Comparison of ENCODE assay signal across 9 cellular contexts in the genomic region with DNA sequence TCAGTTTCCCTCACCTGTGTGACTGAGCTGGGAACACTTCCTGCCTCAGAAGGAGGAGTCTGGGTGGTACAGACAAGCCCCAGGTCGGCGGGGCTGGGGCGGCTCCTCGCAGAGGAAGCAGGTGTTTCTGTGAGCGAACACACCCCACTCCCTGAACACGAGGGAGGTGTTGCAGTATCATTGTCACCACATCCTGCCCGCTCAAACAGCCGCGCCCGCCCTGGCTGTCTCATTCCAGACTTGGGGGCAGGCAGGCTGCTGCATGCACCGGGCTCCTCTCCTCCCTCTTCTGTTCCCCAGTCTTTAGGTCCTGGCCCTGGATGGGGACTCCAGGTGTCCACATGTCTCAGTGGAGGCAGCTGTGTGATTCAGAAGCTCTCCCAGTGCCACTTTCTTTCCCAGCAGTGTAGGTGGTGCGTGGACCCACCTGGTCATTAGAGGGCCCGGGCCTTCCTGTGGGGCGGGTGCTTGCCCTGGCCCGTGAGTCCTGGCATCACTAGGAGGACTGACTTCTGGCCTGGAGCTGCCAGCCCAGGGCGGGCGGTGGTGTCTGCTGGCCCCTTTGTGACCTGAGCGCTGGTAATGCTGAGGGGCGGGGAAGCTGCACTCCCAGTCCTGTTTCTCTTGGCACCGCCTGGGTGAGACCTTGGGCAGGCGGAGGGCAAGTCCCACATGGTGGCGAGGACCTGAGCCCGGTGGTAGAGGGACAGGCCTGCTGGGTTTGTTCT. TPM values are rescaled to one million over a fixed set of nuclear protein-coding genes. Genes with fewer than 3 reads are reported as not detected.
A peak's percentile ranks its signal among the peaks of the same experiment; 100 is the strongest.
DNase-seq lines count a peak whose midpoint lies in the region; ATAC-seq and TF ChIP-seq lines count a peak whose summit lies in the region.
"Had no signal": no experiment of that assay in that cellular context is flagged by ENCODE, and none has a peak within 500 bp of the region (broad histone marks: within the 10 kb centered on the region; RNA-seq: fewer than 3 reads in every experiment).

No MANE protein-coding gene starts in this region.

- no peaks in the 10 kb centered on the region for H3K36me3 ChIP-seq in SU-DHL-6 (ENCODE audit: low read length)
- H3K36me3 ChIP-seq in thoracic aorta: peaks cover 18% of the 10 kb centered on the region

- DNase-seq in activated naive CD4-positive, alpha-beta T cell treated with anti-CD3 and anti-CD28 coated beads, Interleukin-2, amount 50 U/mL, for 72 hours (ENCODE audit: low spot score in 2 of 2): peak; percentile 83
- peak; percentile 60 for DNase-seq in myocyte (ENCODE audit: low read depth)
- DNase-seq in thoracic aorta (ENCODE audit: low spot score): no peak
- no peak for DNase-seq in NCI-H82 (lab: John Stamatoyannopoulos, UW)
- no peak for DNase-seq in medulla oblongata (ENCODE audit: extremely low spot score)

- peak overlapping the region; percentile 39 for H3K4me2 ChIP-seq in SU-DHL-6 (ENCODE audit: low read depth, low read length, poor library complexity, severe bottlenecking)

- H4K20me1 ChIP-seq in SU-DHL-6 (ENCODE audit: low read depth, low read length): no peaks in the 10 kb centered on the region

- no peak for TF ChIP-seq CTCF in SU-DHL-6 (IDR thresholded peaks at IDR 0.05; ENCODE audit: insufficient read depth, low read length, poor library complexity, severe bottlenecking)
- TF ChIP-seq CTCF in thoracic aorta (IDR thresholded peaks at IDR 0.05): no peak

- peaks cover 13% of the 10 kb centered on the region; the same call in 1 of the 2 replicates for H3K79me2 ChIP-seq in SU-DHL-6 (ENCODE audit: insufficient read depth, low read length)

- no peaks in the 10 kb centered on the region for H3K9me3 Mint-ChIP-seq in activated naive CD4-positive, alpha-beta T cell treated with anti-CD3 and anti-CD28 coated beads, Interleukin-2, amount 50 U/mL, for 72 hours

- H3K4me1 ChIP-seq in thoracic aorta (ENCODE audit: control insufficient read depth in 1 of 2, low read depth in 2 of 2): peaks cover 24 to 65% of the 10 kb centered on the region in 2 donors

- H3F3A ChIP-seq in SU-DHL-6 (ENCODE audit: insufficient read depth): no peaks in the 10 kb centered on the region

- no peaks in the 10 kb centered on the region for H3K9me2 ChIP-seq in SU-DHL-6 (replicated peaks; ENCODE audit: insufficient read depth, low read length)

- H3K4me3 ChIP-seq in SU-DHL-6 (ENCODE audit: insufficient read depth, low read length, poor library complexity, severe bottlenecking) (no peak overlapping the region), thoracic aorta (peak overlapping the region; percentile 33)
- H3K4me3 ChIP-seq: body of pancreas had no signal

- peaks cover 2 to 3% of the 10 kb centered on the region in 2 donors for H3K36me3 Mint-ChIP-seq in activated naive CD4-positive, alpha-beta T cell treated with anti-CD3 and anti-CD28 coated beads, Interleukin-2, amount 50 U/mL, for 72 hours

- H3K27me3 ChIP-seq in SU-DHL-6 (ENCODE audit: low read length) (no peaks in the 10 kb centered on the region), thoracic aorta (replicated peaks; ENCODE audit: insufficient read depth) (no peaks in the 10 kb centered on the region)
- H3K27me3 ChIP-seq: body of pancreas had no signal

- ATAC-seq in GM18867 (IDR thresholded peaks at IDR 0.05; ENCODE audit: unreplicated experiment): peak; percentile 82
- ATAC-seq in HG02973 (IDR thresholded peaks at IDR 0.05; ENCODE audit: unreplicated experiment): peak; percentile 90
- ATAC-seq in activated naive CD4-positive, alpha-beta T cell treated with anti-CD3 and anti-CD28 coated beads, Interleukin-2, amount 50 U/mL, for 72 hours: peak; percentile 83 to 93
- ATAC-seq in thoracic aorta (ENCODE audit: insufficient number of reproducible peaks, low FRiP score, low read depth): peak; percentile 14

- peak overlapping the region; percentile 32 for H2AFZ ChIP-seq in SU-DHL-6 (ENCODE audit: low read depth, low read length, severe bottlenecking)

- H3K27ac Mint-ChIP-seq in activated naive CD4-positive, alpha-beta T cell treated with anti-CD3 and anti-CD28 coated beads, Interleukin-2, amount 50 U/mL, for 72 hours: peak overlapping the region; percentile 73 to 82

- peak overlapping the region; percentile 76 for H3K27ac ChIP-seq in SU-DHL-6 (ENCODE audit: low read depth, low read length)
- peak overlapping the region; percentile 87 to 89 for H3K27ac ChIP-seq in thoracic aorta

- H3K9ac ChIP-seq in SU-DHL-6 (ENCODE audit: low read length): peak overlapping the region; percentile 51

- H3K9me3 ChIP-seq in SU-DHL-6 (ENCODE audit: insufficient read depth, low read length) (no peaks in the 10 kb centered on the region), thoracic aorta (no peaks in the 10 kb centered on the region)
- H3K9me3 ChIP-seq: body of pancreas had no signal

RNA-seq across cellular contexts. Expression of gene PHYHD1, which starts 18.3 kb away (rescaled TPM):
- under 1 TPM; 0.54 to 0.64 TPM for total RNA-seq in activated naive CD4-positive, alpha-beta T cell treated with anti-CD3 and anti-CD28 coated beads, Interleukin-2, amount 50 U/mL, for 72 hours
- total RNA-seq in myocyte (10.0 and 12.3 TPM in 2 replicates), thoracic aorta (10 to 100 TPM; 21.1 to 36.3 TPM)
- polyA plus RNA-seq in myocyte (2012): 15.8 TPM

RNA-seq across cellular contexts. Expression of gene LRRC8A, which starts 20.6 kb away (rescaled TPM):
- 10 to 100 TPM; 16.3 to 20.9 TPM for total RNA-seq in activated naive CD4-positive, alpha-beta T cell treated with anti-CD3 and anti-CD28 coated beads, Interleukin-2, amount 50 U/mL, for 72 hours
- total RNA-seq in myocyte (35.3 and 51.9 TPM in 2 replicates), thoracic aorta (100 to 1,000 TPM; 125 to 161 TPM)
- polyA plus RNA-seq in myocyte (2012): 40.0 TPM

RNA-seq across cellular contexts. Expression of gene KYAT1, which starts 20.8 kb away (rescaled TPM):
- total RNA-seq in activated naive CD4-positive, alpha-beta T cell treated with anti-CD3 and anti-CD28 coated beads, Interleukin-2, amount 50 U/mL, for 72 hours: 10 to 100 TPM; 19.9 to 49.0 TPM
- total RNA-seq in myocyte (9.9 and 13.5 TPM in 2 replicates), thoracic aorta (10 to 100 TPM in 1 of 2 donors, 1 to 10 TPM in 1; 5.4 to 14.2 TPM)
- 9.8 TPM for polyA plus RNA-seq in myocyte (2012)

RNA-seq across cellular contexts. Expression of gene DOLK, which starts 44.9 kb away (rescaled TPM):
- total RNA-seq in activated naive CD4-positive, alpha-beta T cell treated with anti-CD3 and anti-CD28 coated beads, Interleukin-2, amount 50 U/mL, for 72 hours: 1 to 10 TPM; 5.1 to 5.6 TPM
- total RNA-seq in myocyte (31.0 and 34.2 TPM in 2 replicates), thoracic aorta (10 to 100 TPM; 10.6 to 17.6 TPM)
- 24.3 TPM for polyA plus RNA-seq in myocyte (2012)

RNA-seq across cellular contexts. Expression of gene NUP188, which starts 45.0 kb away (rescaled TPM):
- total RNA-seq in activated naive CD4-positive, alpha-beta T cell treated with anti-CD3 and anti-CD28 coated beads, Interleukin-2, amount 50 U/mL, for 72 hours: 100 to 1,000 TPM; 110 to 123 TPM
- 33.9 and 53.6 TPM in 2 replicates for total RNA-seq in myocyte
- 36.9 TPM for polyA plus RNA-seq in myocyte (2012)
- total RNA-seq in thoracic aorta: 100 to 1,000 TPM in 1 of 2 donors, 10 to 100 TPM in 1; 75.7 to 106 TPM

Comparison
In these comparisons a context has a peak if more than half of its experiments do, and no peak if none do; other contexts are left out.
1. ATAC-seq: peak in every context shown above with its lines; median percentile 90 in HG02973; 88 in activated naive CD4-positive, alpha-beta T cell treated with anti-CD3 and anti-CD28 coated beads, Interleukin-2, amount 50 U/mL, for 72 hours; 82 in GM18867; 14 in thoracic aorta.
2. DNase-seq: peak in activated naive CD4-positive, alpha-beta T cell treated with anti-CD3 and anti-CD28 coated beads, Interleukin-2, amount 50 U/mL, for 72 hours (2 of 2) and myocyte (single experiment); none in thoracic aorta (single experiment), NCI-H82 (single experiment) and medulla oblongata (single experiment).